9 cellular contexts compared by ENCODE assay signal in genomic region chr9:127388037-127388855, GRCh38. TPM values are rescaled to one million over a fixed set of nuclear protein-coding genes. Genes with fewer than 3 reads are reported as not detected.
A peak's percentile ranks its signal among the peaks of the same experiment; 100 is the strongest.
DNase-seq lines count a peak whose midpoint lies in the region; ATAC-seq and TF ChIP-seq lines count a peak whose summit lies in the region.
"Had no signal": no experiment of that assay in that cellular context is flagged by ENCODE, and none has a peak within 500 bp of the region (broad histone marks: within the 10 kb centered on the region; RNA-seq: fewer than 3 reads in every experiment).

No MANE protein-coding gene starts in this region.

- H3K4me3 Mint-ChIP-seq in nephron progenitor cell, result peak overlapping the region; percentile 49

- H3K36me3 ChIP-seq in colonic mucosa (no peaks in the 10 kb centered on the region), BE2C (no peaks in the 10 kb centered on the region)

- peaks cover 3% of the 10 kb centered on the region for H3K4me1 ChIP-seq in colonic mucosa
- peaks cover 5% of the 10 kb centered on the region for H3K4me1 ChIP-seq in BE2C
- H3K4me1 ChIP-seq: tibial artery had no signal

- peak overlapping the region in 1 of 2 donors; percentile 79 for H3K9ac ChIP-seq in colonic mucosa (ENCODE audit: low read depth in 2 of 2, low read length in 2 of 2)

- TF ChIP-seq CTCF in colonic mucosa (IDR thresholded peaks at IDR 0.05) (no peak), nephron progenitor cell (IDR thresholded peaks at IDR 0.05) (no peak), BE2C (IDR thresholded peaks at IDR 0.05; ENCODE audit: low read depth, low read length) (no peak)

- peak; percentile 90 for DNase-seq in AG20443 (ENCODE audit: low spot score)
- DNase-seq in HT1080 (ENCODE audit: low read depth), result peak; percentile 98
- DNase-seq in activated CD4-positive, alpha-beta T cell treated with anti-CD3 and anti-CD28 coated beads for 24 hours (ENCODE audit: low read depth in 2 of 2), result peak; percentile 64 to 73
- peak; percentile 80 for DNase-seq in colonic mucosa
- DNase-seq in nephron progenitor cell, result no peak
- DNase-seq in superior temporal gyrus (ENCODE audit: extremely low spot score), result peak; percentile 73
- DNase-seq in BE2C, result no peak

- H3K9me3 ChIP-seq in colonic mucosa (no peaks in the 10 kb centered on the region), BE2C (no peaks in the 10 kb centered on the region)
- H3K9me3 ChIP-seq: tibial artery had no signal

- peak; percentile 67 for ATAC-seq in GM21367 (IDR thresholded peaks at IDR 0.05; ENCODE audit: unreplicated experiment)

- H3K4me1 Mint-ChIP-seq in nephron progenitor cell, result peaks cover 58% of the 10 kb centered on the region

- H3K27me3 Mint-ChIP-seq in nephron progenitor cell (ENCODE audit: low read depth, poor library complexity), result peaks cover 12% of the 10 kb centered on the region

- H3K4me3 ChIP-seq in colonic mucosa (no peak overlapping the region), BE2C (ENCODE audit: low read depth, low read length) (no peak overlapping the region)
- H3K4me3 ChIP-seq: tibial artery had no signal

- intact Hi-C loops in colonic mucosa (cut with DNase I), result no loop called here

- peak overlapping the region; percentile 46 for H3K27ac Mint-ChIP-seq in nephron progenitor cell

- H3K9me3 Mint-ChIP-seq in nephron progenitor cell, result no peaks in the 10 kb centered on the region

- H3K27me3 ChIP-seq in colonic mucosa (no peaks in the 10 kb centered on the region), BE2C (no peaks in the 10 kb centered on the region)
- H3K27me3 ChIP-seq: tibial artery had no signal

- H3K27ac ChIP-seq in colonic mucosa, result peak overlapping the region; percentile 22

- no peaks in the 10 kb centered on the region for H3K36me3 Mint-ChIP-seq in nephron progenitor cell (ENCODE audit: low read depth)

RNA-seq across cellular contexts. Expression of gene SLC2A8, which starts 8.7 kb away (rescaled TPM):
- 5.1 and 8.9 TPM in 2 replicates for total RNA-seq in HT1080 (2014; rRNA removed; shearing (Covaris generic))
- 5.3 and 5.8 TPM in 2 replicates for polyA plus RNA-seq in HT1080 (2015; cell fraction: cytosol; rRNA removed)
- 6.4 and 8.5 TPM in 2 replicates for polyA plus RNA-seq in HT1080 (2015; cell fraction: nucleus; rRNA removed)
- total RNA-seq in colonic mucosa, result 10 to 100 TPM; 20.4 to 33.6 TPM
- polyA plus RNA-seq in BE2C (2012; ENCODE audit: insufficient read depth, insufficient read length, low read depth), result 39.2 TPM

RNA-seq across cellular contexts. Expression of gene ZNF79, which starts 35.9 kb away (rescaled TPM):
- total RNA-seq in HT1080 (2014; rRNA removed; shearing (Covaris generic)), result 9.8 and 10.9 TPM in 2 replicates
- 4.4 and 4.7 TPM in 2 replicates for polyA plus RNA-seq in HT1080 (2015; cell fraction: cytosol; rRNA removed)
- polyA plus RNA-seq in HT1080 (2015; cell fraction: nucleus; rRNA removed), result 7.4 and 10.4 TPM in 2 replicates
- total RNA-seq in colonic mucosa, result 1 to 10 TPM; 5.8 to 6.4 TPM
- polyA plus RNA-seq in BE2C (2012; ENCODE audit: insufficient read depth, insufficient read length, low read depth), result 12.8 TPM

Comparison
In these comparisons a context has a peak if more than half of its experiments do, and no peak if none do; other contexts are left out.
1. DNase-seq: peak in AG20443 (single experiment), HT1080 (single experiment), activated CD4-positive, alpha-beta T cell treated with anti-CD3 and anti-CD28 coated beads for 24 hours (2 of 2), colonic mucosa (single experiment) and superior temporal gyrus (single experiment); none in nephron progenitor cell (single experiment) and BE2C (single experiment).